In genomic region chr10:22427101-22427500, GRCh38 we compare ENCODE assay signal across 8 cellular contexts.
DNase-seq lines count a peak whose midpoint lies in the region; FAIRE-seq and TF ChIP-seq lines count a peak whose summit lies in the region.

No MANE protein-coding gene starts in this region.

- H3K27ac ChIP-seq in endothelial cell of umbilical vein (ENCODE audit: insufficient read depth, low read depth, low read length): no peak overlapping the region

- H3K9me3 ChIP-seq in endothelial cell of umbilical vein (replicated peaks; ENCODE audit: control insufficient read depth, insufficient read depth, low read length): no peaks in the 10 kb centered on the region
- no peaks in the 10 kb centered on the region for H3K9me3 ChIP-seq in skeletal muscle satellite cell (replicated peaks; ENCODE audit: low read length)

- no peaks in the 10 kb centered on the region for H3K79me2 ChIP-seq in endothelial cell of umbilical vein (ENCODE audit: control insufficient read depth, insufficient read depth, low read length)

- no peak overlapping the region for H3K4me3 ChIP-seq in endothelial cell of umbilical vein (replicated peaks in 1 of 3; ENCODE audit: insufficient read depth in 1 of 3, low read depth in 1 of 3, low read length in 3 of 3)
- H3K4me3 ChIP-seq in skeletal muscle satellite cell (ENCODE audit: low read length): peak overlapping the region; percentile 13

- CTCF ChIA-PET in endothelial cell of umbilical vein (lab: Charles Lee): no interaction called here

- dilution Hi-C loops in endothelial cell of umbilical vein (cut with MboI; ENCODE audit: extremely low pct_ligation_motif_present, low sequenced_read_pairs): no loop called here

- no TSS peak for BruUV-seq in endothelial cell of umbilical vein (replicated peaks; lab: Mats Ljungman, UMichigan)

- POLR2A ChIA-PET in endothelial cell of umbilical vein (lab: Charles Lee): no interaction called here

- FAIRE-seq in endothelial cell of umbilical vein (lab: Jason Lieb, UNC): no peak

- TF ChIP-seq CTCF in endothelial cell of umbilical vein (IDR thresholded peaks at IDR 0.05; ENCODE audit: extremely low read depth in 1 of 2, insufficient read depth in 1 of 2, low read depth in 1 of 2, low read length in 2 of 2): no peak

- H4K20me1 ChIP-seq in endothelial cell of umbilical vein (replicated peaks; ENCODE audit: control insufficient read depth, extremely low read depth, insufficient read depth, low read length): no peaks in the 10 kb centered on the region

- no peak overlapping the region for H2AFZ ChIP-seq in endothelial cell of umbilical vein (ENCODE audit: low read depth, low read length)

- TF ChIP-seq POLR2A in endothelial cell of umbilical vein (IDR thresholded peaks at IDR 0.05; ENCODE audit: low read depth, low read length): no peak

- H3K4me1 ChIP-seq in endothelial cell of umbilical vein (ENCODE audit: control insufficient read depth, extremely low read depth, insufficient read depth, low read length) (peaks cover 27% of the 10 kb centered on the region), skeletal muscle satellite cell (ENCODE audit: control insufficient read depth, insufficient read depth, low read length) (peaks cover 34% of the 10 kb centered on the region)

- DNase-seq in NCI-H446 treated with DMSO at 0.1 percent for 48 hours (lab: John Stamatoyannopoulos, UW) (peak; percentile 13), NCI-H446 (lab: John Stamatoyannopoulos, UW) (no peak), HT1080 (ENCODE audit: low read depth) (peak; percentile 74), endothelial cell of umbilical vein (ENCODE audit: low read depth, low spot score) (peak; percentile 22), NCI-H2227 (lab: John Stamatoyannopoulos, UW; ENCODE audit: unreplicated experiment) (no peak), T-helper 1 cell (no peak)
- no peak for DNase-seq in activated naive CD4-positive, alpha-beta T cell (lab: John Stamatoyannopoulos, UW)

- H3K36me3 ChIP-seq in endothelial cell of umbilical vein (ENCODE audit: control insufficient read depth in 2 of 2, extremely low read depth in 1 of 2, insufficient read depth in 2 of 2, low read length in 2 of 2) (no peaks in the 10 kb centered on the region), skeletal muscle satellite cell (ENCODE audit: insufficient read depth, low read length) (no peaks in the 10 kb centered on the region)

- no peaks in the 10 kb centered on the region for H3K27me3 ChIP-seq in endothelial cell of umbilical vein (ENCODE audit: control insufficient read depth in 2 of 2, insufficient read depth in 2 of 2, low read length in 2 of 2)
- no peaks in the 10 kb centered on the region for H3K27me3 ChIP-seq in skeletal muscle satellite cell (ENCODE audit: control insufficient read depth, insufficient read depth, low read length)

- H3K9ac ChIP-seq in endothelial cell of umbilical vein (replicated peaks; ENCODE audit: extremely low read depth, insufficient read depth, low read length) (no peak overlapping the region), skeletal muscle satellite cell (ENCODE audit: low read depth, low read length) (peak overlapping the region; percentile 16)

- intact Hi-C loops in endothelial cell of umbilical vein (cut with micrococcal nuclease): no loop called here

- H3K9me1 ChIP-seq in endothelial cell of umbilical vein (replicated peaks; ENCODE audit: control insufficient read depth, extremely low read depth, insufficient read depth, low read length): no peaks in the 10 kb centered on the region

- H3K4me2 ChIP-seq in endothelial cell of umbilical vein (ENCODE audit: insufficient read depth, low read length): no peak overlapping the region
- peak overlapping the region; percentile 32 for H3K4me2 ChIP-seq in skeletal muscle satellite cell (ENCODE audit: low read length)

TF ChIP-seq in endothelial cell of umbilical vein, 7 proteins besides CTCF, POLR2A, EP300 and RAD21:
- TF ChIP-seq JUN (IDR thresholded peaks at IDR 0.05; ENCODE audit: borderline replicate concordance, insufficient read depth, insufficient read length, low read depth): no peak
- peak; percentile 26 for TF ChIP-seq FOS (IDR thresholded peaks at IDR 0.05; ENCODE audit: borderline replicate concordance, insufficient read depth, low read length)
TF ChIP-seq in endothelial cell of umbilical vein: peak in this region for 1.

Comparison
In these comparisons a context has a peak if more than half of its experiments do, and no peak if none do; other contexts are left out.
1. DNase-seq: peak in NCI-H446 treated with DMSO at 0.1 percent for 48 hours (single experiment), HT1080 (single experiment) and endothelial cell of umbilical vein (single experiment); none in NCI-H446 (0 of 2), NCI-H2227 (single experiment), T-helper 1 cell (0 of 5) and activated naive CD4-positive, alpha-beta T cell (0 of 4).